35 cellular contexts compared by ENCODE assay signal in genomic region chr9:83991355-83991754, GRCh38. TPM values are rescaled to one million over a fixed set of nuclear protein-coding genes. Genes with fewer than 3 reads are reported as not detected.
DNase-seq lines count a peak whose midpoint lies in the region; ATAC-seq, FAIRE-seq and TF ChIP-seq lines count a peak whose summit lies in the region.
"Had no signal": no experiment of that assay in that cellular context is flagged by ENCODE, and none has a peak within 500 bp of the region (broad histone marks: within the 10 kb centered on the region; RNA-seq: fewer than 3 reads in every experiment).

No MANE protein-coding gene starts in this region.

- CTCF ChIA-PET in HepG2 (lab: Yijun Ruan, JAX; ENCODE audit: low intra/inter-chr PET ratio, low total read pairs) (no interaction called here), HEK293 (lab: Yijun Ruan, JAX) (no interaction called here), WTC11 (lab: Charles Lee) (no interaction called here), K562 (lab: Yijun Ruan, JAX; ENCODE audit: low intra/inter-chr PET ratio) (interaction anchor here (1.6 kb wide), 1 partner anchor 270 kb away, joined by 3 read pairs; no protein-coding TSS in a partner anchor)

- ATAC-seq in HepG2: no peak
- ATAC-seq in right lobe of liver: no peak
- ATAC-seq in WTC11: no peak
- ATAC-seq in K562: no peak
- ATAC-seq: CD8-positive, alpha-beta T cell had no signal

- in situ Hi-C loops in HepG2 (cut with HindIII; ENCODE audit: extremely low pct_ligation_motif_present, low pct_unique_long_range_greater_than_20kb): no loop called here
- in situ Hi-C loops in K562 (cut with MboI): no loop called here

- H2AFZ ChIP-seq in HepG2 (ENCODE audit: low read length) (no peak overlapping the region), K562 (ENCODE audit: low read depth, low read length) (no peak overlapping the region)

- DNase-seq in HepG2 (ENCODE audit: low spot score) (no peak), right lobe of liver (no peak), WTC11 (ENCODE audit: low spot score) (no peak), K562 (ENCODE audit: extremely low read depth in 1 of 4, low spot score in 3 of 4) (no peak), T-helper 2 cell (no peak), DMS79 (lab: John Stamatoyannopoulos, UW) (no peak), uterus (no peak)
- DNase-seq: 8988T; ACHN; AML-193; BE2C; C1 segment of cervical spinal cord; Caco-2; Calu3; CD4-positive, alpha-beta memory T cell; CD4-positive, alpha-beta T cell; CD4-positive, CD25-positive, alpha-beta regulatory T cell; CD8-positive, alpha-beta memory T cell; CD8-positive, alpha-beta T cell; COR-L47; DMS 273 treated with DMSO at 0.1 percent for 48 hours; DMS153; DMS53; DMS79 treated with DMSO at 0.1 percent for 48 hours; DND-41; EL had no signal

- H3K36me3 ChIP-seq in HepG2 (replicated peaks in 1 of 2; ENCODE audit: control insufficient read depth in 1 of 2, insufficient read depth in 2 of 2, low read length in 2 of 2): no peaks in the 10 kb centered on the region
- H3K36me3 ChIP-seq in right lobe of liver: no peaks in the 10 kb centered on the region
- peaks cover 9 to 11% of the 10 kb centered on the region in 2 experiments; a peak in 2 of 3 replicates for H3K36me3 ChIP-seq in HEK293 (ENCODE audit: control insufficient read depth in 2 of 2, insufficient read depth in 1 of 2, low read length in 2 of 2)
- H3K36me3 ChIP-seq in K562 (ENCODE audit: control insufficient read depth, insufficient read depth, low read length): peaks cover 26% of the 10 kb centered on the region; the same call in 2 of the 3 replicates
- no peaks in the 10 kb centered on the region for H3K36me3 ChIP-seq in uterus

- H3K9ac ChIP-seq in HepG2 (ENCODE audit: insufficient read depth, low read depth, low read length) (no peak overlapping the region), K562 (ENCODE audit: insufficient read depth in 1 of 2, low read depth in 2 of 2, low read length in 2 of 2) (no peak overlapping the region)
- H3K9ac ChIP-seq: BLaER1; BLaER1 treated with 17β-estradiol and CSF1 and Interleukin-3, amounts not matched to agents 10 nM and 100 nM had no signal

- no TSS peak for BruUV-seq in HepG2 (replicated peaks; lab: Mats Ljungman, UMichigan)
- no TSS peak for BruUV-seq in K562 (replicated peaks; lab: Mats Ljungman, UMichigan)

- WGBS in HepG2 (ENCODE audit: low lambda C conversion rate): 94% methylated on average over 1 of the region's 1 CpG
- WGBS in right lobe of liver (ENCODE audit: insufficient coverage, low coverage, low lambda C conversion rate, missing lambda C conversion rate): 71% methylated on average over 1 of the region's 1 CpG
- WGBS in K562 (ENCODE audit: insufficient coverage, low coverage, missing lambda C conversion rate): 57% methylated on average over 1 of the region's 1 CpG

- H3K27me3 ChIP-seq in HepG2 (ENCODE audit: control insufficient read depth in 1 of 2, insufficient read depth in 2 of 2, low read length in 2 of 2): no peaks in the 10 kb centered on the region
- no peaks in the 10 kb centered on the region for H3K27me3 ChIP-seq in right lobe of liver
- H3K27me3 ChIP-seq in K562 (ENCODE audit: control insufficient read depth in 2 of 2, insufficient read depth in 2 of 2, low read length in 2 of 2): no peaks in the 10 kb centered on the region
- no peaks in the 10 kb centered on the region for H3K27me3 ChIP-seq in uterus
- H3K27me3 ChIP-seq: BE2C; BLaER1; BLaER1 treated with 17β-estradiol and CSF1 and Interleukin-3, amounts not matched to agents 10 nM and 100 nM had no signal

- H3K36me3 Mint-ChIP-seq in WTC11: peaks cover 23% of the 10 kb centered on the region

- H3K4me3 ChIP-seq in HepG2 (replicated peaks in 1 of 3; ENCODE audit: insufficient read depth in 1 of 3, low read depth in 2 of 3, low read length in 3 of 3) (no peak overlapping the region), right lobe of liver (no peak overlapping the region), HEK293 (ENCODE audit: low read depth, low read length) (no peak overlapping the region), K562 (no peak overlapping the region), uterus (no peak overlapping the region)
- H3K4me3 ChIP-seq: A549; BLaER1; BLaER1 treated with 17β-estradiol and CSF1 and Interleukin-3, amounts not matched to agents 10 nM and 100 nM had no signal

- no peak overlapping the region for H3K27ac Mint-ChIP-seq in WTC11
- H3K27ac Mint-ChIP-seq: B cell; CD4-positive, alpha-beta T cell; CD4-positive, CD25-positive, alpha-beta regulatory T cell; CD8-positive, alpha-beta memory T cell; CD8-positive, alpha-beta T cell had no signal

- no peak for FAIRE-seq in HepG2 (lab: Jason Lieb, UNC)
- FAIRE-seq in K562 (lab: Jason Lieb, UNC): no peak
- FAIRE-seq: A204.1, A549, D721Med had no signal

- TF ChIP-seq RAD21 in HepG2 (CRISPR knock-in tag; IDR thresholded peaks at IDR 0.05) (no peak), K562 (CRISPR knock-in tag; conservative IDR thresholded peaks at IDR 0.05 in 1 of 2, IDR thresholded peaks at IDR 0.05 in 1 of 2) (no peak)

- TF ChIP-seq POLR2A in HepG2 (IDR thresholded peaks at IDR 0.05; ENCODE audit: insufficient read depth in 1 of 2, low read depth in 2 of 2, low read length in 2 of 2) (no peak), right lobe of liver (IDR thresholded peaks at IDR 0.05) (no peak), K562 (conservative IDR thresholded peaks at IDR 0.05) (no peak), uterus (IDR thresholded peaks at IDR 0.05) (no peak)

- H4K20me1 ChIP-seq in HepG2 (ENCODE audit: insufficient read depth, low read length) (no peaks in the 10 kb centered on the region), K562 (replicated peaks; ENCODE audit: control insufficient read depth, insufficient read depth, low read length) (no peaks in the 10 kb centered on the region)

- no peaks in the 10 kb centered on the region for H3K9me3 Mint-ChIP-seq in WTC11
- H3K9me3 Mint-ChIP-seq: CD14-positive monocyte; CD4-positive, alpha-beta memory T cell; CD4-positive, alpha-beta T cell; CD4-positive, CD25-positive, alpha-beta regulatory T cell; CD8-positive, alpha-beta memory T cell; CD8-positive, alpha-beta T cell had no signal

- H3K27ac ChIP-seq in HepG2 (ENCODE audit: extremely low read length, insufficient read depth, low read length): peak overlapping the region; percentile 15
- H3K27ac ChIP-seq in right lobe of liver: no peak overlapping the region
- no peak overlapping the region for H3K27ac ChIP-seq in HEK293 (ENCODE audit: extremely low read depth, low read depth, low read length)
- no peak overlapping the region for H3K27ac ChIP-seq in K562 (ENCODE audit: extremely low read depth, low read depth, low read length)
- no peak overlapping the region for H3K27ac ChIP-seq in uterus
- H3K27ac ChIP-seq: A549; BLaER1; BLaER1 treated with 17β-estradiol and CSF1 and Interleukin-3, amounts not matched to agents 10 nM and 100 nM; C4-2B had no signal

- H3K4me2 ChIP-seq in HepG2 (ENCODE audit: low read depth, low read length) (no peak overlapping the region), K562 (ENCODE audit: insufficient read depth, low read length) (no peak overlapping the region)
- H3K4me2 ChIP-seq: BLaER1; BLaER1 treated with 17β-estradiol and CSF1 and Interleukin-3, amounts not matched to agents 10 nM and 100 nM had no signal

- H3K9me3 ChIP-seq in HepG2 (ENCODE audit: low read length) (no peaks in the 10 kb centered on the region), right lobe of liver (no peaks in the 10 kb centered on the region), HEK293 (ENCODE audit: control insufficient read depth, insufficient read depth, low read depth, low read length) (no peaks in the 10 kb centered on the region), K562 (replicated peaks; ENCODE audit: control insufficient read depth, insufficient read depth, low read depth, low read length) (no peaks in the 10 kb centered on the region), uterus (no peaks in the 10 kb centered on the region)
- H3K9me3 ChIP-seq: A549, BE2C, BLaER1, Caco-2 had no signal

- intact Hi-C loops in HepG2 (cut with micrococcal nuclease; ENCODE audit: unreplicated experiment): no loop called here
- intact Hi-C loops in right lobe of liver (cut with DNase I): no loop called here
- intact Hi-C loops in K562 (cut with micrococcal nuclease): no loop called here
- intact Hi-C loops in uterus (cut with DNase I; ENCODE audit: low total_unique reads): no loop called here

- H3K4me1 Mint-ChIP-seq in WTC11: peaks cover 8% of the 10 kb centered on the region

- H3K4me1 ChIP-seq in HepG2 (ENCODE audit: insufficient read depth, low read length) (peaks cover 48% of the 10 kb centered on the region), right lobe of liver (peaks cover 0 to 18% (median 8%) of the 10 kb centered on the region in 4 donors), HEK293 (ENCODE audit: control insufficient read depth, insufficient read depth, low read length) (peaks cover 3% of the 10 kb centered on the region; the same call in 1 of the 2 replicates), K562 (replicated peaks in 1 of 2; ENCODE audit: control insufficient read depth in 2 of 2, insufficient read depth in 2 of 2, low read length in 2 of 2) (peaks cover 0 to 8% of the 10 kb centered on the region in 2 experiments; a peak in 3 of 5 replicates), uterus (no peaks in the 10 kb centered on the region)
- H3K4me1 ChIP-seq: BE2C had no signal

- POLR2A ChIA-PET in HepG2 (lab: Yijun Ruan, JAX): no interaction called here
- POLR2A ChIA-PET in HEK293 (lab: Yijun Ruan, JAX): no interaction called here
- POLR2A ChIA-PET in WTC11 (lab: Charles Lee): no interaction called here
- POLR2A ChIA-PET in K562 (lab: Yijun Ruan, JAX): no interaction called here

- no peaks in the 10 kb centered on the region for H3K9me1 ChIP-seq in K562 (ENCODE audit: control insufficient read depth, insufficient read depth, low read length)

- TF ChIP-seq CTCF in HepG2 (CRISPR knock-in tag; IDR thresholded peaks at IDR 0.05): no peak
- no peak for TF ChIP-seq CTCF in right lobe of liver (IDR thresholded peaks at IDR 0.05)
- no peak for TF ChIP-seq CTCF in HEK293 (tag by site-specific recombination; IDR thresholded peaks at IDR 0.05)
- TF ChIP-seq CTCF in WTC11 (IDR thresholded peaks at IDR 0.05): no peak
- TF ChIP-seq CTCF in K562 (IDR thresholded peaks at IDR 0.05 in 2 of 3, conservative IDR thresholded peaks at IDR 0.05 in 1 of 3; ENCODE audit: insufficient read depth in 2 of 3, low read depth in 1 of 3, low read length in 3 of 3): no peak
- no peak for TF ChIP-seq CTCF in uterus (IDR thresholded peaks at IDR 0.05)

- H3K79me2 ChIP-seq in HepG2 (ENCODE audit: insufficient read depth, low read length): peaks cover 26% of the 10 kb centered on the region
- H3K79me2 ChIP-seq in K562 (ENCODE audit: control insufficient read depth, insufficient read depth, low read length): peaks cover 61% of the 10 kb centered on the region

- no peaks in the 10 kb centered on the region for H3K27me3 Mint-ChIP-seq in WTC11 (ENCODE audit: low read depth)
- H3K27me3 Mint-ChIP-seq: B cell; CD4-positive, alpha-beta memory T cell; CD4-positive, alpha-beta T cell; CD4-positive, CD25-positive, alpha-beta regulatory T cell; CD8-positive, alpha-beta memory T cell had no signal

- TF ChIP-seq EP300 in HepG2 (IDR thresholded peaks at IDR 0.05; ENCODE audit: low read depth in 2 of 2, low read length in 2 of 2) (no peak), HepG2 (CRISPR knock-in tag; IDR thresholded peaks at IDR 0.05; ENCODE audit: borderline replicate concordance) (no peak), K562 (IDR thresholded peaks at IDR 0.05; ENCODE audit: low read length) (no peak)

- no peak overlapping the region for H3K4me3 Mint-ChIP-seq in WTC11
- H3K4me3 Mint-ChIP-seq: B cell; CD14-positive monocyte; CD4-positive, alpha-beta memory T cell; CD4-positive, alpha-beta T cell; CD8-positive, alpha-beta memory T cell; CD8-positive, alpha-beta T cell had no signal

RNA-seq across cellular contexts. Expression of gene RMI1, which starts 10.8 kb away (rescaled TPM):
- total RNA-seq in HepG2 (2016; rRNA removed; fragmentation: Illumina TruSeq; extraction: Trizol) (3.7 and 18.4 TPM in 2 replicates), right lobe of liver (1 to 10 TPM; 2.0 to 5.1 (median 4.3) TPM), WTC11 (2021) (23.9 to 26.7 TPM (median 25.8 TPM) in 3 replicates), K562 (2014; rRNA removed) (3.0 and 3.2 TPM in 2 replicates), K562 (2014; rRNA removed; fragmentation: Illumina TruSeq; extraction: Trizol) (16.7 and 19.3 TPM in 2 replicates), K562 (2015; rRNA removed; fragmentation: Illumina TruSeq; extraction: Trizol) (14.2 and 16.3 TPM in 2 replicates), K562 (2021) (14.6 and 15.7 TPM in 2 replicates), uterus (10 to 100 TPM in 1 of 4 donors, 1 to 10 TPM in 3; 1.0 to 16.5 (median 6.7) TPM)
- total RNA-seq in HepG2 (2016; cell fraction: cytosol; rRNA removed; fragmentation: Illumina TruSeq; extraction: Trizol; ENCODE audit: low read depth): 2.3 and 2.4 TPM in 2 replicates
- total RNA-seq in HepG2 (2016; cell fraction: insoluble cytoplasmic fraction; rRNA removed; fragmentation: Illumina TruSeq; extraction: Trizol): 3.1 and 18.4 TPM in 2 replicates
- 8.3 and 8.9 TPM in 2 replicates for total RNA-seq in HepG2 (2016; cell fraction: membrane; rRNA removed; fragmentation: Illumina TruSeq; extraction: Trizol)
- 9.6 and 9.7 TPM in 2 replicates for total RNA-seq in HepG2 (2016; cell fraction: nucleus; rRNA removed; fragmentation: Illumina TruSeq; extraction: Trizol)
- polyA plus RNA-seq in HepG2 (2011; rRNA removed) (0.54 and 0.61 TPM in 2 replicates), K562 (2011; rRNA removed) (3.0 and 4.7 TPM in 2 replicates), K562 (2014; fragmentation: Illumina TruSeq; extraction: Trizol) (17.4 and 17.5 TPM in 2 replicates), K562 (2014; fragmentation: Nextera tagmentation; extraction: Ambion mirVana) (10 to 100 TPM in 1 of 2 experiments, 1 to 10 TPM in 1; 7.7 to 10.6 TPM), K562 (2014; rRNA removed) (6.0 and 6.9 TPM in 2 replicates)
- 0.40 and 0.74 TPM in 2 replicates for polyA plus RNA-seq in HepG2 (2011; cell fraction: cytosol; rRNA removed)
- polyA plus RNA-seq in HepG2 (2011; cell fraction: nucleus; rRNA removed): 0.53 and 1.2 TPM in 2 replicates
- polyA plus RNA-seq in HepG2 (2012): 3.8 and 7.3 TPM in 2 replicates
- 0.76 and 0.89 TPM in 2 replicates for polyA plus RNA-seq in HepG2 (2016; cell fraction: cytosol; fragmentation: Illumina TruSeq; extraction: Trizol; ENCODE audit: low read depth)
- polyA plus RNA-seq in HepG2 (2016; cell fraction: insoluble cytoplasmic fraction; fragmentation: Illumina TruSeq; extraction: Trizol; ENCODE audit: low read depth): 20.1 and 21.4 TPM in 2 replicates
- 2.9 and 3.6 TPM in 2 replicates for polyA plus RNA-seq in HepG2 (2016; cell fraction: membrane; fragmentation: Illumina TruSeq; extraction: Trizol; ENCODE audit: low read depth)
- polyA plus RNA-seq in HepG2 (2016; cell fraction: nucleus; fragmentation: Illumina TruSeq; extraction: Trizol; ENCODE audit: insufficient read depth, low read depth): 17.1 and 19.6 TPM in 2 replicates
- polyA minus RNA-seq in HepG2 (2011; rRNA and poly(A)+ RNA removed; ENCODE audit: low replicate concordance): 0.64 and 3.2 TPM in 2 replicates
- 4.8 and 5.1 TPM in 2 replicates for polyA minus RNA-seq in HepG2 (2011; cell fraction: cytosol; rRNA and poly(A)+ RNA removed)
- 2.6 and 4.6 TPM in 2 replicates for polyA minus RNA-seq in HepG2 (2011; cell fraction: nucleus; rRNA and poly(A)+ RNA removed)
- total RNA-seq in K562 (2011; cell fraction: chromatin; rRNA removed; ENCODE audit: low replicate concordance): 1.7 and 14.3 TPM in 2 replicates
- 1.2 and 2.0 TPM in 2 replicates for total RNA-seq in K562 (2011; cell fraction: nucleolus; rRNA removed)
- 3.2 and 4.4 TPM in 2 replicates for total RNA-seq in K562 (2011; cell fraction: nucleoplasm; rRNA removed)
- 0.66 and 2.2 TPM in 2 replicates for polyA plus RNA-seq in K562 (2011; cell fraction: cytosol; rRNA removed)
- 1.6 and 2.4 TPM in 2 replicates for polyA plus RNA-seq in K562 (2011; cell fraction: nucleus; rRNA removed)
- polyA plus RNA-seq in K562 (2012): 7.4 and 8.8 TPM in 2 replicates
- 12.6 and 15.3 TPM in 2 replicates for polyA minus RNA-seq in K562 (2011; rRNA and poly(A)+ RNA removed)
- 6.6 and 9.7 TPM in 2 replicates for polyA minus RNA-seq in K562 (2011; cell fraction: cytosol; rRNA and poly(A)+ RNA removed)
- polyA minus RNA-seq in K562 (2011; cell fraction: nucleus; rRNA and poly(A)+ RNA removed): 1.5 and 2.4 TPM in 2 replicates

RNA-seq across cellular contexts. Expression of gene HNRNPK, which starts 11.3 kb away (rescaled TPM):
- total RNA-seq in HepG2 (2016; rRNA removed; fragmentation: Illumina TruSeq; extraction: Trizol) (712 and 973 TPM in 2 replicates), right lobe of liver (100 to 1,000 TPM; 175 to 292 (median 237) TPM), WTC11 (2021) (634 to 723 TPM (median 640 TPM) in 3 replicates), K562 (2014; rRNA removed) (618 and 644 TPM in 2 replicates), K562 (2014; rRNA removed; fragmentation: Illumina TruSeq; extraction: Trizol) (459 and 532 TPM in 2 replicates), K562 (2015; rRNA removed; fragmentation: Illumina TruSeq; extraction: Trizol) (625 and 667 TPM in 2 replicates), K562 (2021) (505 and 531 TPM in 2 replicates), uterus (100 to 1,000 TPM; 205 to 785 (median 450) TPM)
- total RNA-seq in HepG2 (2016; cell fraction: cytosol; rRNA removed; fragmentation: Illumina TruSeq; extraction: Trizol; ENCODE audit: low read depth): 62.3 and 69.4 TPM in 2 replicates
- 723 and 963 TPM in 2 replicates for total RNA-seq in HepG2 (2016; cell fraction: insoluble cytoplasmic fraction; rRNA removed; fragmentation: Illumina TruSeq; extraction: Trizol)
- 132 and 145 TPM in 2 replicates for total RNA-seq in HepG2 (2016; cell fraction: membrane; rRNA removed; fragmentation: Illumina TruSeq; extraction: Trizol)
- total RNA-seq in HepG2 (2016; cell fraction: nucleus; rRNA removed; fragmentation: Illumina TruSeq; extraction: Trizol): 484 and 493 TPM in 2 replicates
- polyA plus RNA-seq in HepG2 (2011; rRNA removed) (315 and 321 TPM in 2 replicates), K562 (2011; rRNA removed) (462 and 670 TPM in 2 replicates), K562 (2014; fragmentation: Illumina TruSeq; extraction: Trizol) (718 and 883 TPM in 2 replicates), K562 (2014; fragmentation: Nextera tagmentation; extraction: Ambion mirVana) (100 to 1,000 TPM; 224 to 434 TPM), K562 (2014; rRNA removed) (740 and 789 TPM in 2 replicates)
- 272 and 279 TPM in 2 replicates for polyA plus RNA-seq in HepG2 (2011; cell fraction: cytosol; rRNA removed)
- polyA plus RNA-seq in HepG2 (2011; cell fraction: nucleus; rRNA removed): 264 TPM in 2 replicates
- polyA plus RNA-seq in HepG2 (2012): 353 and 501 TPM in 2 replicates
- polyA plus RNA-seq in HepG2 (2016; cell fraction: cytosol; fragmentation: Illumina TruSeq; extraction: Trizol; ENCODE audit: low read depth): 43.4 and 49.0 TPM in 2 replicates
- polyA plus RNA-seq in HepG2 (2016; cell fraction: insoluble cytoplasmic fraction; fragmentation: Illumina TruSeq; extraction: Trizol; ENCODE audit: low read depth): 995 and 1,016 TPM in 2 replicates
- polyA plus RNA-seq in HepG2 (2016; cell fraction: membrane; fragmentation: Illumina TruSeq; extraction: Trizol; ENCODE audit: low read depth): 81.3 and 94.1 TPM in 2 replicates
- polyA plus RNA-seq in HepG2 (2016; cell fraction: nucleus; fragmentation: Illumina TruSeq; extraction: Trizol; ENCODE audit: insufficient read depth, low read depth): 534 and 576 TPM in 2 replicates
- polyA minus RNA-seq in HepG2 (2011; rRNA and poly(A)+ RNA removed; ENCODE audit: low replicate concordance): 559 and 720 TPM in 2 replicates
- polyA minus RNA-seq in HepG2 (2011; cell fraction: cytosol; rRNA and poly(A)+ RNA removed): 342 and 349 TPM in 2 replicates
- polyA minus RNA-seq in HepG2 (2011; cell fraction: nucleus; rRNA and poly(A)+ RNA removed): 822 and 855 TPM in 2 replicates
- total RNA-seq in K562 (2011; cell fraction: chromatin; rRNA removed; ENCODE audit: low replicate concordance): 356 and 598 TPM in 2 replicates
- 228 and 233 TPM in 2 replicates for total RNA-seq in K562 (2011; cell fraction: nucleolus; rRNA removed)
- total RNA-seq in K562 (2011; cell fraction: nucleoplasm; rRNA removed): 308 and 408 TPM in 2 replicates
- polyA plus RNA-seq in K562 (2011; cell fraction: cytosol; rRNA removed): 427 and 490 TPM in 2 replicates
- polyA plus RNA-seq in K562 (2011; cell fraction: nucleus; rRNA removed): 679 and 733 TPM in 2 replicates
- polyA plus RNA-seq in K562 (2012): 428 and 630 TPM in 2 replicates
- 665 and 715 TPM in 2 replicates for polyA minus RNA-seq in K562 (2011; rRNA and poly(A)+ RNA removed)
- 333 and 409 TPM in 2 replicates for polyA minus RNA-seq in K562 (2011; cell fraction: cytosol; rRNA and poly(A)+ RNA removed)
- 447 and 633 TPM in 2 replicates for polyA minus RNA-seq in K562 (2011; cell fraction: nucleus; rRNA and poly(A)+ RNA removed)

Comparison
In these comparisons a context has a peak if more than half of its experiments do, and no peak if none do; other contexts are left out.
1. Of the 241 proteins assayed by ChIP-seq in both HepG2 and K562: peak only in HepG2: none; only in K562: none; in both: ZNF121; in neither: 240.